15 cellular contexts compared by ENCODE assay signal in genomic region chr4:115110191-115111166, GRCh38. TPM values are rescaled to one million over a fixed set of nuclear protein-coding genes. Genes with fewer than 3 reads are reported as not detected.
A peak's percentile ranks its signal among the peaks of the same experiment; 100 is the strongest.
DNase-seq lines count a peak whose midpoint lies in the region; ATAC-seq and FAIRE-seq lines count a peak whose summit lies in the region.
"Had no signal": no experiment of that assay in that cellular context is flagged by ENCODE, and none has a peak within 500 bp of the region (broad histone marks: within the 10 kb centered on the region; RNA-seq: fewer than 3 reads in every experiment).

No MANE protein-coding gene starts in this region.

- DNase-seq in DMS53 (lab: John Stamatoyannopoulos, UW) (peak; percentile 71), NCI-H1930 (lab: John Stamatoyannopoulos, UW) (peak; percentile 56 to 79), NCI-H748 (lab: John Stamatoyannopoulos, UW; ENCODE audit: unreplicated experiment) (peak; percentile 94), left colon (no peak), LoVo (ENCODE audit: low spot score) (no peak), HTR-8/SVneo (ENCODE audit: insufficient read length, low spot score) (no peak)
- no peak for DNase-seq in NK-92 treated with Interleukin-12 subunit alpha and Interleukin-12 subunit beta, amount 100 ng/mL, for 24 hours (lab: John Stamatoyannopoulos, UW)
- DNase-seq: activated CD4-positive, alpha-beta T cell treated with anti-CD3 and anti-CD28 coated beads for 48 hours; activated T-cell treated with anti-CD3 and anti-CD28 coated beads, Interleukin-2, amount 50 U/mL, for 48 hours; foreskin fibroblast; right lobe of liver; stimulated activated naive CD4-positive, alpha-beta T cell treated with Interleukin-2 at 50 U/mL for 16 hours; T-helper 2 cell had no signal

- intact Hi-C loops in left colon (cut with DNase I, micrococcal nuclease), result no loop called here

- FAIRE-seq in HTR-8/SVneo (lab: Jason Lieb, UNC), result no peak
- FAIRE-seq: GM12892 had no signal

- peak; percentile 29 for ATAC-seq in left colon
- ATAC-seq in HG02840 (IDR thresholded peaks at IDR 0.05; ENCODE audit: low FRiP score, unreplicated experiment), result no peak
- ATAC-seq: right lobe of liver had no signal

RNA-seq across cellular contexts. Expression of gene NDST4, which starts 2.9 kb away (rescaled TPM):
- total RNA-seq in left colon, result under 1 TPM in 1 of 2 donors, not detected in 1; 0.17 TPM
- total RNA-seq: right lobe of liver had no signal

Comparison
In these comparisons a context has a peak if more than half of its experiments do, and no peak if none do; other contexts are left out.
1. DNase-seq: peak in DMS53 (single experiment), NCI-H1930 (2 of 2) and NCI-H748 (single experiment); none in left colon (0 of 2), LoVo (single experiment), NK-92 treated with Interleukin-12 subunit alpha and Interleukin-12 subunit beta, amount 100 ng/mL, for 24 hours (single experiment) and HTR-8/SVneo (single experiment).